In genomic region chr4:1833307-1834046, GRCh38 we compare ENCODE assay signal across 22 cellular contexts. TPM values are rescaled to one million over a fixed set of nuclear protein-coding genes. Genes with fewer than 3 reads are reported as not detected.
DNase-seq lines count a peak whose midpoint lies in the region; ATAC-seq, FAIRE-seq and TF ChIP-seq lines count a peak whose summit lies in the region.
"Had no signal": no experiment of that assay in that cellular context is flagged by ENCODE, and none has a peak within 500 bp of the region (broad histone marks: within the 10 kb centered on the region; RNA-seq: fewer than 3 reads in every experiment).

No MANE protein-coding gene starts in this region.

- peak overlapping the region; percentile 1 for H3K9ac ChIP-seq in endocrine pancreas (ENCODE audit: control insufficient read depth, insufficient read depth, low read length)

- ATAC-seq in HG03432 (IDR thresholded peaks at IDR 0.05; ENCODE audit: unreplicated experiment) (peak; percentile 15), HG03139 (IDR thresholded peaks at IDR 0.05; ENCODE audit: unreplicated experiment) (no peak)
- ATAC-seq: GM23338, sciatic nerve had no signal

- TF ChIP-seq CTCF in thyroid gland (IDR thresholded peaks at IDR 0.05) = no peak

- DNase-seq in T-helper 1 cell = no peak
- no peak for DNase-seq in thyroid gland
- no peak for DNase-seq in small intestine
- no peak for DNase-seq in NCI-H2029 treated with DMSO at 0.1 percent for 48 hours (lab: John Stamatoyannopoulos, UW)
- DNase-seq: activated CD4-positive, CD25-positive, alpha-beta regulatory T cell; activated gamma-delta T cell treated with Interleukin-2 at 50 U/mL for 16 hours; CD4-positive, alpha-beta memory T cell; colonic mucosa; erythroblast; glutamatergic neuron; mesendoderm; NCI-H774; RPMI8226 had no signal

- H3K27ac ChIP-seq in thyroid gland = peak overlapping the region in 2 of 3 donors; percentile 27 to 82
- no peak overlapping the region for H3K27ac ChIP-seq in small intestine (ENCODE audit: low read depth in 1 of 2, low read length in 1 of 2)
- H3K27ac ChIP-seq: 22Rv1, colonic mucosa, suprapubic skin had no signal

- H3K27me3 Mint-ChIP-seq in T-helper 1 cell treated with Interleukin-12 subunit alpha and Interleukin-12 subunit beta and Interleukin-4 antibody, amounts not matched to agents 30 μg/mL and 1 μg/mL, for 36 hours (ENCODE audit: low read depth) = no peaks in the 10 kb centered on the region
- H3K27me3 Mint-ChIP-seq: CD4-positive, alpha-beta memory T cell had no signal

- no peaks in the 10 kb centered on the region for H3K27me3 ChIP-seq in endocrine pancreas (ENCODE audit: control insufficient read depth, insufficient read depth, low read length)
- no peaks in the 10 kb centered on the region for H3K27me3 ChIP-seq in thyroid gland
- H3K27me3 ChIP-seq in small intestine (ENCODE audit: control insufficient read depth in 2 of 2, insufficient read depth in 2 of 2, low read length in 2 of 2) = no peaks in the 10 kb centered on the region
- H3K27me3 ChIP-seq: colonic mucosa, suprapubic skin had no signal

- peaks cover 30% of the 10 kb centered on the region for H3K36me3 Mint-ChIP-seq in T-helper 1 cell treated with Interleukin-12 subunit alpha and Interleukin-12 subunit beta and Interleukin-4 antibody, amounts not matched to agents 30 μg/mL and 1 μg/mL, for 36 hours (ENCODE audit: low read depth)

- H3K4me3 Mint-ChIP-seq in T-helper 1 cell treated with Interleukin-12 subunit alpha and Interleukin-12 subunit beta and Interleukin-4 antibody, amounts not matched to agents 30 μg/mL and 1 μg/mL, for 36 hours = no peak overlapping the region
- H3K4me3 Mint-ChIP-seq: CD4-positive, alpha-beta memory T cell; GM23338 had no signal

- H3K4me1 Mint-ChIP-seq in T-helper 1 cell treated with Interleukin-12 subunit alpha and Interleukin-12 subunit beta and Interleukin-4 antibody, amounts not matched to agents 30 μg/mL and 1 μg/mL, for 36 hours (ENCODE audit: low read depth) = peaks cover 21% of the 10 kb centered on the region

- H3K36me3 ChIP-seq in endocrine pancreas (ENCODE audit: control insufficient read depth, insufficient read depth, low read length) (no peaks in the 10 kb centered on the region), thyroid gland (peaks cover 28 to 29% of the 10 kb centered on the region in 2 donors), small intestine (ENCODE audit: control insufficient read depth in 2 of 2, insufficient read depth in 2 of 2, low read length in 2 of 2) (peaks cover 20 to 22% of the 10 kb centered on the region in 2 donors)

- H3K9me3 Mint-ChIP-seq in T-helper 1 cell treated with Interleukin-12 subunit alpha and Interleukin-12 subunit beta and Interleukin-4 antibody, amounts not matched to agents 30 μg/mL and 1 μg/mL, for 36 hours = no peaks in the 10 kb centered on the region

- no peak for TF ChIP-seq POLR2A in thyroid gland (IDR thresholded peaks at IDR 0.05)

- no peak overlapping the region for H3K4me3 ChIP-seq in endocrine pancreas (ENCODE audit: control insufficient read depth, insufficient read depth, low read length)
- H3K4me3 ChIP-seq in thyroid gland (replicated peaks in 1 of 3) = no peak overlapping the region
- no peak overlapping the region for H3K4me3 ChIP-seq in small intestine (ENCODE audit: low read depth in 1 of 2, low read length in 2 of 2)
- H3K4me3 ChIP-seq: colonic mucosa, GM23338, suprapubic skin had no signal

- peak overlapping the region; percentile 38 for H3K27ac Mint-ChIP-seq in T-helper 1 cell treated with Interleukin-12 subunit alpha and Interleukin-12 subunit beta and Interleukin-4 antibody, amounts not matched to agents 30 μg/mL and 1 μg/mL, for 36 hours
- H3K27ac Mint-ChIP-seq: CD4-positive, alpha-beta memory T cell; GM23338 had no signal

- H3K9me3 ChIP-seq in endocrine pancreas (ENCODE audit: control insufficient read depth, low read length) = no peaks in the 10 kb centered on the region
- H3K9me3 ChIP-seq in thyroid gland = no peaks in the 10 kb centered on the region
- H3K9me3 ChIP-seq in small intestine (ENCODE audit: control insufficient read depth, low read depth) = no peaks in the 10 kb centered on the region
- H3K9me3 ChIP-seq: colonic mucosa, suprapubic skin had no signal

- intact Hi-C loops in thyroid gland (cut with DNase I) = no loop called here

- H3K4me1 ChIP-seq in endocrine pancreas (ENCODE audit: control insufficient read depth, insufficient read depth, low read length) = no peaks in the 10 kb centered on the region
- H3K4me1 ChIP-seq in thyroid gland = peaks cover 26 to 31% of the 10 kb centered on the region in 2 donors
- no peaks in the 10 kb centered on the region for H3K4me1 ChIP-seq in small intestine (ENCODE audit: control insufficient read depth in 2 of 2, insufficient read depth in 1 of 2, low read depth in 1 of 2, low read length in 1 of 2)
- H3K4me1 ChIP-seq: colonic mucosa, suprapubic skin had no signal

- no peak for FAIRE-seq in small intestine (lab: Jason Lieb, UNC)
- FAIRE-seq: astrocyte had no signal

- 82 to 91% methylated on average over 12 of the region's 14 CpGs for WGBS in thyroid gland, 2 donors
- 88 to 97% (median 90%) methylated on average over 14 of the region's 14 CpGs for WGBS in small intestine, 3 donors

RNA-seq across cellular contexts. Expression of gene LETM1, which starts 22.5 kb away (rescaled TPM):
- 10 to 100 TPM; 30.1 to 58.4 (median 49.0) TPM for total RNA-seq in thyroid gland
- 10 to 100 TPM; 19.7 to 28.5 (median 21.3) TPM for polyA plus RNA-seq in small intestine

RNA-seq across cellular contexts. Expression of gene NSD2, which starts 37.7 kb away (rescaled TPM):
- 10 to 100 TPM; 30.9 to 63.7 (median 40.3) TPM for total RNA-seq in thyroid gland
- 10 to 100 TPM in 2 of 3 donors, 1 to 10 TPM in 1; 8.4 to 34.3 (median 10.7) TPM for polyA plus RNA-seq in small intestine

RNA-seq across cellular contexts. Expression of gene FGFR3, which starts 40.4 kb away (rescaled TPM):
- 1 to 10 TPM in 2 of 4 donors, under 1 TPM in 2; 0.78 to 5.1 (median 1.6) TPM for total RNA-seq in thyroid gland
- 10 to 100 TPM; 13.8 to 35.8 (median 35.7) TPM for polyA plus RNA-seq in small intestine
- polyA plus RNA-seq: CD4-positive, alpha-beta memory T cell had no signal

Comparison
In these comparisons a context has a peak if more than half of its experiments do, and no peak if none do; other contexts are left out.
1. H3K27ac ChIP-seq: peak in thyroid gland (2 of 3); none in small intestine (0 of 2).